Comparison of ENCODE assay signal across 8 cellular contexts in genomic region chr3:119497824-119498187, GRCh38. TPM values are rescaled to one million over a fixed set of nuclear protein-coding genes. Genes with fewer than 3 reads are reported as not detected.
A peak's percentile ranks its signal among the peaks of the same experiment; 100 is the strongest.
DNase-seq lines count a peak whose midpoint lies in the region; ATAC-seq and TF ChIP-seq lines count a peak whose summit lies in the region.

No MANE protein-coding gene starts in this region.

- H3K27ac ChIP-seq in OCI-LY7 (ENCODE audit: low read depth, low read length, poor library complexity, severe bottlenecking) (peak overlapping the region; percentile 66), lower lobe of right lung (peak overlapping the region; percentile 99), thyroid gland (peak overlapping the region; percentile 30 to 93 (median 37))

- WGBS in thyroid gland, 2 donors, result 3 to 5% methylated on average over 9 of the region's 9 CpGs

- H3K4me3 Mint-ChIP-seq in dendritic cell treated with granulocyte-macrophage colony-stimulating factor and Interleukin-4, amounts not matched to agents 40 ng/mL and 50 ng/mL, for 4 days, result peak overlapping the region; percentile 99

- H3K4me3 ChIP-seq in OCI-LY7 (ENCODE audit: low read depth, low read length, poor library complexity, severe bottlenecking), result peak overlapping the region; percentile 75
- peak overlapping the region; percentile 92 for H3K4me3 ChIP-seq in lower lobe of right lung
- peak overlapping the region; percentile 31 to 67 (median 45) for H3K4me3 ChIP-seq in thyroid gland (replicated peaks in 1 of 3)

- POLR2A ChIA-PET in OCI-LY7 (lab: Charles Lee), result interaction anchor here (0.6 to 7.8 kb wide), 13 partner anchors 9 to 206 kb away, joined by 3 to 67 read pairs (median 6); partner anchors contain the start of genes POGLUT1 and TMEM39A

- peaks cover 29% of the 10 kb centered on the region for H3K4me1 ChIP-seq in OCI-LY7 (ENCODE audit: insufficient read depth, low read length, poor library complexity, severe bottlenecking)
- H3K4me1 ChIP-seq in lower lobe of right lung, result peaks cover 45% of the 10 kb centered on the region
- peaks cover 21 to 25% of the 10 kb centered on the region in 2 donors for H3K4me1 ChIP-seq in thyroid gland

- peaks cover 8% of the 10 kb centered on the region; the same call in 1 of the 2 replicates for H4K20me1 ChIP-seq in OCI-LY7 (ENCODE audit: insufficient read depth, low read length)

- H3K27me3 Mint-ChIP-seq in dendritic cell treated with granulocyte-macrophage colony-stimulating factor and Interleukin-4, amounts not matched to agents 40 ng/mL and 50 ng/mL, for 4 days, result no peaks in the 10 kb centered on the region

- H3K27ac Mint-ChIP-seq in dendritic cell treated with granulocyte-macrophage colony-stimulating factor and Interleukin-4, amounts not matched to agents 40 ng/mL and 50 ng/mL, for 4 days, result peak overlapping the region; percentile 99

- peak; percentile 1 for ATAC-seq in GM18511 (IDR thresholded peaks at IDR 0.05; ENCODE audit: unreplicated experiment)
- peak; percentile 4 to 29 for ATAC-seq in lower lobe of right lung
- ATAC-seq in HG03175 (IDR thresholded peaks at IDR 0.05; ENCODE audit: unreplicated experiment), result no peak

- H3K9me2 ChIP-seq in OCI-LY7 (ENCODE audit: insufficient read depth, low read length), result no peaks in the 10 kb centered on the region

- peak; percentile 3 for DNase-seq in AG08395 (ENCODE audit: low spot score)
- DNase-seq in OCI-LY7 (ENCODE audit: low spot score), result no peak
- no peak for DNase-seq in lower lobe of right lung
- DNase-seq in thyroid gland, result peak; percentile 42 to 46
- DNase-seq in HuH-7.5 (ENCODE audit: low spot score), result no peak

- TF ChIP-seq POLR2A in thyroid gland (IDR thresholded peaks at IDR 0.05), result no peak

- H3K36me3 Mint-ChIP-seq in dendritic cell treated with granulocyte-macrophage colony-stimulating factor and Interleukin-4, amounts not matched to agents 40 ng/mL and 50 ng/mL, for 4 days (ENCODE audit: low read depth), result peaks cover 21% of the 10 kb centered on the region

- TF ChIP-seq CTCF in OCI-LY7 (conservative IDR thresholded peaks at IDR 0.05; ENCODE audit: low read length) (no peak), lower lobe of right lung (IDR thresholded peaks at IDR 0.05) (no peak), thyroid gland (IDR thresholded peaks at IDR 0.05) (no peak)

- intact Hi-C loops in OCI-LY7 (cut with micrococcal nuclease; ENCODE audit: unreplicated experiment), result loop anchor here (1.0 to 10.0 kb wide), 4 partner anchors 29 to 597 kb away; partner anchors contain the start of genes CD80, COX17, GSK3B and POGLUT1
- intact Hi-C loops in dendritic cell treated with granulocyte-macrophage colony-stimulating factor and Interleukin-4, amounts not matched to agents 40 ng/mL and 50 ng/mL, for 4 days (cut with micrococcal nuclease), result loop anchor here (1.0 to 2.0 kb wide), 2 partner anchors 29 to 179 kb away; partner anchors contain the start of genes COX17 and POGLUT1
- intact Hi-C loops in lower lobe of right lung (cut with DNase I), result no loop called here
- intact Hi-C loops in thyroid gland (cut with DNase I), result loop anchor here (10.0 kb wide), 1 partner anchor 177 kb away; the partner anchor contains the start of gene COX17

- peak overlapping the region; percentile 55; the same call in 1 of the 2 replicates for H2AFZ ChIP-seq in OCI-LY7 (ENCODE audit: low read length)

- H3K79me2 ChIP-seq in OCI-LY7 (ENCODE audit: insufficient read depth, low read depth, low read length), result peaks cover 45% of the 10 kb centered on the region

- H3K9me3 Mint-ChIP-seq in dendritic cell treated with granulocyte-macrophage colony-stimulating factor and Interleukin-4, amounts not matched to agents 40 ng/mL and 50 ng/mL, for 4 days, result no peaks in the 10 kb centered on the region

- peak overlapping the region; percentile 81 for H3K4me2 ChIP-seq in OCI-LY7 (ENCODE audit: low read length)

- H3K27me3 ChIP-seq in lower lobe of right lung (ENCODE audit: low read depth) (no peaks in the 10 kb centered on the region), thyroid gland (no peaks in the 10 kb centered on the region)

- peaks cover 34% of the 10 kb centered on the region for H3K4me1 Mint-ChIP-seq in dendritic cell treated with granulocyte-macrophage colony-stimulating factor and Interleukin-4, amounts not matched to agents 40 ng/mL and 50 ng/mL, for 4 days (ENCODE audit: low read depth)

- peaks cover 18% of the 10 kb centered on the region for H3K36me3 ChIP-seq in OCI-LY7 (ENCODE audit: insufficient read depth, low read length)
- no peaks in the 10 kb centered on the region for H3K36me3 ChIP-seq in lower lobe of right lung
- H3K36me3 ChIP-seq in thyroid gland, result no peaks in the 10 kb centered on the region

- no peaks in the 10 kb centered on the region for H3K9me3 ChIP-seq in OCI-LY7 (ENCODE audit: low read length)
- no peaks in the 10 kb centered on the region for H3K9me3 ChIP-seq in lower lobe of right lung
- H3K9me3 ChIP-seq in thyroid gland, result no peaks in the 10 kb centered on the region

- TSS peak; percentile 97 for BruUV-seq in OCI-LY7 (replicated peaks; lab: Mats Ljungman, UMichigan)

- CTCF ChIA-PET in OCI-LY7 (lab: Charles Lee; ENCODE audit: unreplicated experiment), result no interaction called here

RNA-seq across cellular contexts. Expression of gene TIMMDC1, which starts 0.5 kb away (rescaled TPM):
- 54.6 and 61.0 TPM in 2 replicates for total RNA-seq in OCI-LY7 (2014; rRNA removed; shearing (Covaris generic))
- total RNA-seq in OCI-LY7 (2022) (92.7 and 92.9 TPM in 2 replicates), lower lobe of right lung (99.4 TPM), thyroid gland (10 to 100 TPM; 34.2 to 78.5 (median 48.6) TPM)

RNA-seq across cellular contexts. Expression of gene POGLUT1, which starts 29.0 kb away (rescaled TPM):
- total RNA-seq in OCI-LY7 (2014; rRNA removed; shearing (Covaris generic)), result 17.6 and 21.0 TPM in 2 replicates
- total RNA-seq in OCI-LY7 (2022) (25.4 and 27.0 TPM in 2 replicates), lower lobe of right lung (15.0 TPM), thyroid gland (10 to 100 TPM in 2 of 4 donors, 1 to 10 TPM in 2; 9.4 to 14.2 (median 10.3) TPM)

RNA-seq across cellular contexts. Expression of gene TMEM39A, which starts 34.4 kb away (rescaled TPM):
- total RNA-seq in OCI-LY7 (2014; rRNA removed; shearing (Covaris generic)), result 31.6 and 35.3 TPM in 2 replicates
- total RNA-seq in OCI-LY7 (2022) (42.8 and 42.9 TPM in 2 replicates), lower lobe of right lung (37.9 TPM), thyroid gland (10 to 100 TPM; 48.1 to 84.1 (median 59.8) TPM)

Comparison
In these comparisons a context has a peak if more than half of its experiments do, and no peak if none do; other contexts are left out.
1. DNase-seq: peak in AG08395 (single experiment) and thyroid gland (2 of 2); none in OCI-LY7 (single experiment), lower lobe of right lung (single experiment) and HuH-7.5 (single experiment).
2. H3K27ac ChIP-seq: peak in every context shown above with its lines; median percentile 99 in lower lobe of right lung; 66 in OCI-LY7; 37 in thyroid gland.
3. Peak in every context shown above with its lines, with median percentiles within 50 percentile points of each other: H3K4me3 ChIP-seq.